In the genomic region with DNA sequence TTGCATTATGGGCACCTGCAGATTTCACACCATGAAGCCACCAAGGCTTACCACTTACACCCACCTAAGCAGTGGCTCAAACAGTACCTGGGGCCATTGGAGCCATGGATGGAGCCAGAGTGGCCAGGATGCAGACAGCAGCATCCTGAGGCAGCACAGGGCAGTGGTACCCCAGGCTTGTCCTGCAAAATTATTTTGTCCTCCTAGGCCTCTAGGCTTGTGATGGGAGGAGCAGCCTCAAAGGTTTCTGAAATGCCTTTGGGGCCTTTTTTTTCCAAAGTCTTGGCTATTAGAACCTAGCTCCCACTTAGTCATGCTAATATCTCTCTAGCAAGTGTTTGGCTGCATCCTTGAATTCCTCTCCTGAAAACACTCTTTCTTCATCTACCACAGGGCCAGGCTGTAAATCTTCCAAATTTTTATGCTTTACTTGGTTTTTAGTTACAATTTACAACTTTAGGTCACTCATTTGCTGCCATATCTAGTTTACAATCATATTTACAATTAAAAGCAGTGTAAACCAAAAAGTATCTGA, we compare ENCODE assay signal across 2 cellular contexts.
TF ChIP-seq lines count a peak whose summit lies in the region.

No MANE protein-coding gene starts in this region.

TF ChIP-seq in IMR-90, 13 proteins besides CTCF, POLR2A, EP300 and RAD21:
- TF ChIP-seq, protein P1, sequence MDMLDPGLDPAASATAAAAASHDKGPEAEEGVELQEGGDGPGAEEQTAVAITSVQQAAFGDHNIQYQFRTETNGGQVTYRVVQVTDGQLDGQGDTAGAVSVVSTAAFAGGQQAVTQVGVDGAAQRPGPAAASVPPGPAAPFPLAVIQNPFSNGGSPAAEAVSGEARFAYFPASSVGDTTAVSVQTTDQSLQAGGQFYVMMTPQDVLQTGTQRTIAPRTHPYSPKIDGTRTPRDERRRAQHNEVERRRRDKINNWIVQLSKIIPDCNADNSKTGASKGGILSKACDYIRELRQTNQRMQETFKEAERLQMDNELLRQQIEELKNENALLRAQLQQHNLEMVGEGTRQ (IDR thresholded peaks at IDR 0.05; ENCODE audit: low read depth, low read length), result no peak
- TF ChIP-seq MAZ (IDR thresholded peaks at IDR 0.05; ENCODE audit: borderline replicate concordance, low read depth, low read length) (no peak), FOS (IDR thresholded peaks at IDR 0.05; ENCODE audit: low read depth, low read length) (no peak), MXI1 (IDR thresholded peaks at IDR 0.05; ENCODE audit: borderline replicate concordance, low read depth, low read length) (no peak), CHD1 (IDR thresholded peaks at IDR 0.05; ENCODE audit: low read depth, low read length) (no peak), MAFK (IDR thresholded peaks at IDR 0.05; ENCODE audit: low read depth, low read length) (no peak), SMC3 (IDR thresholded peaks at IDR 0.05; ENCODE audit: low read depth, low read length) (no peak), RFX5 (IDR thresholded peaks at IDR 0.05; ENCODE audit: low read depth, low read length) (no peak)
- TF ChIP-seq, protein P2, sequence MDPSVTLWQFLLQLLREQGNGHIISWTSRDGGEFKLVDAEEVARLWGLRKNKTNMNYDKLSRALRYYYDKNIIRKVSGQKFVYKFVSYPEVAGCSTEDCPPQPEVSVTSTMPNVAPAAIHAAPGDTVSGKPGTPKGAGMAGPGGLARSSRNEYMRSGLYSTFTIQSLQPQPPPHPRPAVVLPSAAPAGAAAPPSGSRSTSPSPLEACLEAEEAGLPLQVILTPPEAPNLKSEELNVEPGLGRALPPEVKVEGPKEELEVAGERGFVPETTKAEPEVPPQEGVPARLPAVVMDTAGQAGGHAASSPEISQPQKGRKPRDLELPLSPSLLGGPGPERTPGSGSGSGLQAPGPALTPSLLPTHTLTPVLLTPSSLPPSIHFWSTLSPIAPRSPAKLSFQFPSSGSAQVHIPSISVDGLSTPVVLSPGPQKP (IDR thresholded peaks at IDR 0.05; ENCODE audit: borderline replicate concordance, low read depth, low read length), result no peak

TF ChIP-seq in K562, 482 proteins besides CTCF, POLR2A, EP300 and RAD21:
- peak; percentile 53 for TF ChIP-seq ZFP36 (IDR thresholded peaks at IDR 0.05; ENCODE audit: low read depth, low read length, partially characterized antibody)
- TF ChIP-seq THRAP3 (IDR thresholded peaks at IDR 0.05; ENCODE audit: borderline replicate concordance), result no peak
